20 cellular contexts compared by ENCODE assay signal in the genomic region with DNA sequence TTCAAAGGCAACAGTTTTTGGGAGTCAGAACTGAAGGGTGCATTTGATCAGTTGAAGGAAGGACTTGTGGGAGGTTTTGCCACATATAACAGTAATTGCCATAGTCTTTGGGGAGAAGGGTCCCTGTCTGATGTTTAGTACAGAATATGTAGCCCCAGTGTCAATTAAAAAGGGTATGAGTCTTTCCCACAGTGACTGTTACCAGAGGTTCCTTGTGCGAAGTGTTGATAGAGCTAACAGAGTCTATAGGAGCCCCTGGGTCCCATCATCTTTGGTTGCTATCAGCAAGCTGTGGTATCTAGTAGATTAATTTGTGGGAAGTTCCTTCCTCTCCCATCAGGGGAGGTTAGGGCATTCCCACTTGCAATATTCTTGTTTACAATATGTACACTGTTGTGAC.
DNase-seq lines count a peak whose midpoint lies in the region; ATAC-seq, FAIRE-seq and TF ChIP-seq lines count a peak whose summit lies in the region.
"Had no signal": no experiment of that assay in that cellular context is flagged by ENCODE, and none has a peak within 500 bp of the region (broad histone marks: within the 10 kb centered on the region; RNA-seq: fewer than 3 reads in every experiment).

No MANE protein-coding gene starts in this region.

- H3K4me1 ChIP-seq in HepG2 (ENCODE audit: insufficient read depth, low read length): no peaks in the 10 kb centered on the region
- H3K4me1 ChIP-seq in right lobe of liver: no peaks in the 10 kb centered on the region
- H3K4me1 ChIP-seq in OCI-LY7 (ENCODE audit: insufficient read depth, low read length, poor library complexity, severe bottlenecking): no peaks in the 10 kb centered on the region
- H3K4me1 ChIP-seq: Caco-2 had no signal

- H4K20me1 ChIP-seq in HepG2 (ENCODE audit: insufficient read depth, low read length): no peaks in the 10 kb centered on the region
- H4K20me1 ChIP-seq in OCI-LY7 (ENCODE audit: insufficient read depth, low read length): no peaks in the 10 kb centered on the region
- H4K20me1 ChIP-seq: BLaER1 treated with 17β-estradiol and CSF1 and Interleukin-3, amounts not matched to agents 10 nM and 100 nM had no signal

- no peaks in the 10 kb centered on the region for H3K27me3 ChIP-seq in HepG2 (ENCODE audit: control insufficient read depth in 1 of 2, insufficient read depth in 2 of 2, low read length in 2 of 2)
- no peaks in the 10 kb centered on the region for H3K27me3 ChIP-seq in right lobe of liver
- H3K27me3 ChIP-seq: BLaER1 treated with 17β-estradiol and CSF1 and Interleukin-3, amounts not matched to agents 10 nM and 100 nM had no signal

- no peaks in the 10 kb centered on the region for H3K36me3 ChIP-seq in HepG2 (replicated peaks in 1 of 2; ENCODE audit: control insufficient read depth in 1 of 2, insufficient read depth in 2 of 2, low read length in 2 of 2)
- H3K36me3 ChIP-seq in right lobe of liver: no peaks in the 10 kb centered on the region
- no peaks in the 10 kb centered on the region for H3K36me3 ChIP-seq in OCI-LY7 (ENCODE audit: insufficient read depth, low read length)
- H3K36me3 ChIP-seq: BLaER1 treated with 17β-estradiol and CSF1 and Interleukin-3, amounts not matched to agents 10 nM and 100 nM had no signal

- H3K9ac ChIP-seq in HepG2 (ENCODE audit: insufficient read depth, low read depth, low read length): no peak overlapping the region
- H3K9ac ChIP-seq: BLaER1 treated with 17β-estradiol and CSF1 and Interleukin-3, amounts not matched to agents 10 nM and 100 nM had no signal

- H3K79me2 ChIP-seq in HepG2 (ENCODE audit: insufficient read depth, low read length) (no peaks in the 10 kb centered on the region), OCI-LY7 (ENCODE audit: insufficient read depth, low read depth, low read length) (no peaks in the 10 kb centered on the region)

- TF ChIP-seq RAD21 in HepG2 (CRISPR knock-in tag; IDR thresholded peaks at IDR 0.05): no peak

- H3K9me2 ChIP-seq in OCI-LY7 (ENCODE audit: insufficient read depth, low read length): no peaks in the 10 kb centered on the region

- H3K9me3 ChIP-seq in HepG2 (ENCODE audit: low read length) (peaks cover 55% of the 10 kb centered on the region), right lobe of liver (no peaks in the 10 kb centered on the region), OCI-LY7 (ENCODE audit: low read length) (peaks cover 48% of the 10 kb centered on the region)
- H3K9me3 ChIP-seq: A549, Caco-2 had no signal

- in situ Hi-C loops in HepG2 (cut with HindIII; ENCODE audit: extremely low pct_ligation_motif_present, low pct_unique_long_range_greater_than_20kb): no loop called here

- H2AFZ ChIP-seq in HepG2 (ENCODE audit: low read length) (no peak overlapping the region), OCI-LY7 (ENCODE audit: low read length) (no peak overlapping the region)

- POLR2A ChIA-PET in HepG2 (lab: Yijun Ruan, JAX) (no interaction called here), OCI-LY7 (lab: Charles Lee) (interaction anchor here (0.7 kb wide), 2 partner anchors 296 to 711 kb away, joined by 3 to 4 read pairs; no protein-coding TSS in a partner anchor)

- TF ChIP-seq EP300 in HepG2 (IDR thresholded peaks at IDR 0.05; ENCODE audit: low read depth in 2 of 2, low read length in 2 of 2): no peak
- TF ChIP-seq EP300 in HepG2 (CRISPR knock-in tag; IDR thresholded peaks at IDR 0.05; ENCODE audit: borderline replicate concordance): no peak

- H3K4me3 ChIP-seq in HepG2 (replicated peaks in 1 of 3; ENCODE audit: insufficient read depth in 1 of 3, low read depth in 2 of 3, low read length in 3 of 3) (no peak overlapping the region), right lobe of liver (no peak overlapping the region), OCI-LY7 (ENCODE audit: low read depth, low read length, poor library complexity, severe bottlenecking) (no peak overlapping the region)
- H3K4me3 ChIP-seq: A549; BLaER1 treated with 17β-estradiol and CSF1 and Interleukin-3, amounts not matched to agents 10 nM and 100 nM had no signal

- intact Hi-C loops in HepG2 (cut with micrococcal nuclease; ENCODE audit: unreplicated experiment): no loop called here
- intact Hi-C loops in right lobe of liver (cut with DNase I): no loop called here
- intact Hi-C loops in OCI-LY7 (cut with micrococcal nuclease; ENCODE audit: unreplicated experiment): no loop called here

- no peak for TF ChIP-seq POLR2A in HepG2 (IDR thresholded peaks at IDR 0.05; ENCODE audit: insufficient read depth in 1 of 2, low read depth in 2 of 2, low read length in 2 of 2)
- TF ChIP-seq POLR2A in right lobe of liver (IDR thresholded peaks at IDR 0.05): no peak

- BruUV-seq in HepG2 (replicated peaks; lab: Mats Ljungman, UMichigan): no TSS peak
- BruUV-seq in OCI-LY7 (replicated peaks; lab: Mats Ljungman, UMichigan): no TSS peak

- 29% methylated on average over 1 of the region's 1 CpG for WGBS in HepG2 (ENCODE audit: low lambda C conversion rate)
- 78% methylated on average over 1 of the region's 1 CpG for WGBS in right lobe of liver (ENCODE audit: insufficient coverage, low coverage, low lambda C conversion rate, missing lambda C conversion rate)

- no peak overlapping the region for H3K4me2 ChIP-seq in HepG2 (ENCODE audit: low read depth, low read length)
- H3K4me2 ChIP-seq in OCI-LY7 (ENCODE audit: low read length): no peak overlapping the region
- H3K4me2 ChIP-seq: A549; BLaER1 treated with 17β-estradiol and CSF1 and Interleukin-3, amounts not matched to agents 10 nM and 100 nM had no signal

- TF ChIP-seq CTCF in HepG2 (CRISPR knock-in tag; IDR thresholded peaks at IDR 0.05) (no peak), right lobe of liver (IDR thresholded peaks at IDR 0.05) (no peak), OCI-LY7 (conservative IDR thresholded peaks at IDR 0.05; ENCODE audit: low read length) (no peak)

- CTCF ChIA-PET in HepG2 (lab: Yijun Ruan, JAX; ENCODE audit: low intra/inter-chr PET ratio, low total read pairs) (no interaction called here), OCI-LY7 (lab: Charles Lee; ENCODE audit: unreplicated experiment) (no interaction called here)

- ATAC-seq in HepG2: no peak
- ATAC-seq in right lobe of liver: no peak
- ATAC-seq: A549; CD8-positive, alpha-beta T cell had no signal

- H3K27ac ChIP-seq in HepG2 (ENCODE audit: extremely low read length, insufficient read depth, low read length) (no peak overlapping the region), right lobe of liver (no peak overlapping the region), OCI-LY7 (ENCODE audit: low read depth, low read length, poor library complexity, severe bottlenecking) (no peak overlapping the region)
- H3K27ac ChIP-seq: 22Rv1; A549; BLaER1 treated with 17β-estradiol and CSF1 and Interleukin-3, amounts not matched to agents 10 nM and 100 nM; C4-2B had no signal

- DNase-seq in HepG2 (ENCODE audit: low spot score): no peak
- DNase-seq in right lobe of liver: no peak
- peak; percentile 30 for DNase-seq in OCI-LY7 (ENCODE audit: low spot score)
- DNase-seq in activated gamma-delta T cell (lab: John Stamatoyannopoulos, UW): no peak
- DNase-seq in MV-4-11 (lab: John Stamatoyannopoulos, UW): no peak
- DNase-seq: AML-193; Caco-2; Calu3; CD4-positive, alpha-beta T cell; CD8-positive, alpha-beta T cell; DMS79 treated with DMSO at 0.1 percent for 48 hours; GF-D8 had no signal

- FAIRE-seq in HepG2 (lab: Jason Lieb, UNC): no peak
- FAIRE-seq: A549, D721Med, G401.6, GM12891, GM19239 had no signal

TF ChIP-seq in HepG2, 621 proteins besides CTCF, POLR2A, EP300 and RAD21:
- TF ChIP-seq ZIK1 (CRISPR knock-in tag; IDR thresholded peaks at IDR 0.05; ENCODE audit: borderline replicate concordance, low read depth) (no peak), ZNF101 (CRISPR knock-in tag; IDR thresholded peaks at IDR 0.05; ENCODE audit: borderline replicate concordance, low read depth) (peak; percentile 82; the same call in 1 of the 2 replicates)
